9 cellular contexts compared by ENCODE assay signal in the genomic region with DNA sequence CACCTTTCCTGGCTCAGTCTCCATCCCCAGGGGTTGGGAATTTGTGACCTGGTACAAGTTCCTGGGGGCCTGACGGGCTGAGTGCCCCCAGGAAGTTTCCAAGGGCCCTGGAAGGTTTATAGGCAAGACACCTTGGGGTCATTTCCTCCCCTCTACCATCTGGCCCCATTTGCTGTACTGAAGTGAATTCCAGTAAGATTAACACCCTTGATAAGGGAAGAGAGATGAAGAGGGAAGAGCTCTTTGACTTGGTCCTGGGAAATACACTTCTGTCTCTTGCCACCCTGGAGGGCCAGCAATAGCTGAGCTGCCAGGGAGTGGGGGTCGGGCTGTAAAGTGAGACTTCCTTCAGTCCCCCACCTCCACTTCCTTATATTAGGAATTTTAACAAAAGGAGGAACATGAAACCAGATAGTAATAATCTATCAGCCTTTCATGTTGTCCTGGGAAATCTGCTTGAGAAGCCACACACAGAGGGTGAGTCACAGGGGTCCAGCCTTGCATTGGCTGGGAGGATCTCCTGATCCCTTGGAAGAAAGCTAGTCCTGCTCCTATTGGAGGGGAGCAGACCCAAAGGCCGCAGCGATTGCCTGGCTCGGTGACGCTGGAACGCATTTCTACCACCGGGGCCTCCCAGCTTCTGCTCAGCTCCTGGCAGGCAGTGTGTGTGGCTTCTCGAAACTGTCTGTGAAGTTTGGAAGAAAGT.
DNase-seq lines count a peak whose midpoint lies in the region; ATAC-seq and TF ChIP-seq lines count a peak whose summit lies in the region.
"Had no signal": no experiment of that assay in that cellular context is flagged by ENCODE, and none has a peak within 500 bp of the region (broad histone marks: within the 10 kb centered on the region; RNA-seq: fewer than 3 reads in every experiment).

No MANE protein-coding gene starts in this region.

- no peaks in the 10 kb centered on the region for H3K9me3 Mint-ChIP-seq in GM23338
- H3K9me3 Mint-ChIP-seq: activated naive CD8-positive, alpha-beta T cell treated with anti-CD3 and anti-CD28 coated beads, Interleukin-2, amount 10 ng/mL, durations not matched to agents 7 days and 5 days had no signal

- peak overlapping the region; percentile 94 for H3K27ac ChIP-seq in GM23338 (ENCODE audit: low read depth)
- H3K27ac ChIP-seq in WERI-Rb-1, result no peak overlapping the region
- H3K27ac ChIP-seq in gastrocnemius medialis, result peak overlapping the region in 1 of 4 donors; percentile 16

- H3K4me2 ChIP-seq in GM23338, result no peak overlapping the region

- ATAC-seq in GM23338 (peak; percentile 94), left ventricle myocardium superior (peak; percentile 66), gastrocnemius medialis (peak; percentile 41 to 43), HG03354 (IDR thresholded peaks at IDR 0.05; ENCODE audit: poor library complexity, severe bottlenecking, unreplicated experiment) (no peak), GM21825 (IDR thresholded peaks at IDR 0.05; ENCODE audit: unreplicated experiment) (no peak)

- H3K4me1 Mint-ChIP-seq in GM23338, result peaks cover 26% of the 10 kb centered on the region

- H3K9me3 ChIP-seq in WERI-Rb-1 (ENCODE audit: severe bottlenecking) (no peaks in the 10 kb centered on the region), gastrocnemius medialis (no peaks in the 10 kb centered on the region)

- H3K4me1 ChIP-seq in GM23338 (ENCODE audit: insufficient read depth) (no peaks in the 10 kb centered on the region; the same call in 1 of the 2 replicates), gastrocnemius medialis (peaks cover 0 to 3% of the 10 kb centered on the region in 2 donors)

- H4K20me1 ChIP-seq in GM23338 (replicated peaks; ENCODE audit: insufficient read depth), result no peaks in the 10 kb centered on the region

- intact Hi-C loops in left ventricle myocardium superior (cut with micrococcal nuclease) (no loop called here), gastrocnemius medialis (cut with DNase I; ENCODE audit: low total_unique reads) (loop anchor here (5.0 kb wide), 1 partner anchor 164 kb away; a partner anchor contains a TSS)

- H3K79me2 ChIP-seq in GM23338 (replicated peaks; ENCODE audit: insufficient read depth), result no peaks in the 10 kb centered on the region

- no peaks in the 10 kb centered on the region for H3K36me3 Mint-ChIP-seq in GM23338 (ENCODE audit: low read depth)
- H3K36me3 Mint-ChIP-seq: activated naive CD8-positive, alpha-beta T cell treated with anti-CD3 and anti-CD28 coated beads, Interleukin-2, amount 10 ng/mL, durations not matched to agents 7 days and 5 days had no signal

- in situ Hi-C loops in gastrocnemius medialis (cut with MboI; ENCODE audit: low sequenced_read_pairs in 4 of 4), result no loop called here

- no peaks in the 10 kb centered on the region for H3F3A ChIP-seq in GM23338 (replicated peaks; ENCODE audit: low read depth)

- H3K27ac Mint-ChIP-seq in GM23338, result peak overlapping the region; percentile 95
- H3K27ac Mint-ChIP-seq: activated naive CD8-positive, alpha-beta T cell treated with anti-CD3 and anti-CD28 coated beads, Interleukin-2, amount 10 ng/mL, durations not matched to agents 7 days and 5 days had no signal

- H2AFZ ChIP-seq in GM23338, result no peak overlapping the region

- H3K27me3 ChIP-seq in GM23338 (ENCODE audit: insufficient read depth), result no peaks in the 10 kb centered on the region
- H3K27me3 ChIP-seq in WERI-Rb-1 (ENCODE audit: insufficient read depth, low read depth, severe bottlenecking), result no peaks in the 10 kb centered on the region
- H3K27me3 ChIP-seq in gastrocnemius medialis, result no peaks in the 10 kb centered on the region

- H3K36me3 ChIP-seq in GM23338 (ENCODE audit: insufficient read depth) (no peaks in the 10 kb centered on the region), WERI-Rb-1 (no peaks in the 10 kb centered on the region), gastrocnemius medialis (no peaks in the 10 kb centered on the region)

- no peak for TF ChIP-seq POLR2A in gastrocnemius medialis (IDR thresholded peaks at IDR 0.05)

- peak; percentile 83 for DNase-seq in GM23338 (ENCODE audit: low spot score)
- peak; percentile 48 for DNase-seq in WERI-Rb-1
- DNase-seq in left ventricle myocardium superior, result peak; percentile 75
- peak; percentile 25 to 59 for DNase-seq in gastrocnemius medialis
- no peak for DNase-seq in HuH-7 (ENCODE audit: low spot score)
- no peak for DNase-seq in occipital lobe (lab: John Stamatoyannopoulos, UW)
- DNase-seq: activated naive CD8-positive, alpha-beta T cell treated with anti-CD3 and anti-CD28 coated beads, Interleukin-2, amount 10 ng/mL, durations not matched to agents 7 days and 5 days had no signal

- H3K9me2 ChIP-seq in GM23338 (ENCODE audit: insufficient read depth), result no peaks in the 10 kb centered on the region

- TF ChIP-seq CTCF in GM23338 (conservative IDR thresholded peaks at IDR 0.05; ENCODE audit: low read depth in 2 of 2) (no peak; a peak in 1 of 4 replicates), WERI-Rb-1 (IDR thresholded peaks at IDR 0.05; ENCODE audit: low read depth, low read length) (peak; percentile 45), gastrocnemius medialis (IDR thresholded peaks at IDR 0.05 in 4 of 5, conservative IDR thresholded peaks at IDR 0.05 in 1 of 5) (no peak)

- no peak overlapping the region for H3K4me3 Mint-ChIP-seq in GM23338
- H3K4me3 Mint-ChIP-seq: activated naive CD8-positive, alpha-beta T cell treated with anti-CD3 and anti-CD28 coated beads, Interleukin-2, amount 10 ng/mL, durations not matched to agents 7 days and 5 days had no signal

- H3K4me3 ChIP-seq in GM23338, result no peak overlapping the region
- H3K4me3 ChIP-seq in WERI-Rb-1 (ENCODE audit: low read depth, low read length), result no peak overlapping the region
- no peak overlapping the region for H3K4me3 ChIP-seq in gastrocnemius medialis

- peaks cover 3% of the 10 kb centered on the region for H3K27me3 Mint-ChIP-seq in GM23338 (ENCODE audit: insufficient read depth, low read depth, poor library complexity)

TF ChIP-seq in GM23338, 12 proteins besides CTCF, POLR2A, EP300 and RAD21:
- TF ChIP-seq ZNF114 (CRISPR knock-in tag; IDR thresholded peaks at IDR 0.05) (no peak), CREB1 (CRISPR knock-in tag; IDR thresholded peaks at IDR 0.05; ENCODE audit: low read depth) (peak; percentile 68)

Comparison
In these comparisons a context has a peak if more than half of its experiments do, and no peak if none do; other contexts are left out.
1. ATAC-seq: peak in GM23338 (single experiment), left ventricle myocardium superior (single experiment) and gastrocnemius medialis (2 of 2); none in HG03354 (single experiment) and GM21825 (single experiment).
2. DNase-seq: peak in GM23338 (single experiment), WERI-Rb-1 (single experiment), left ventricle myocardium superior (single experiment) and gastrocnemius medialis (2 of 2); none in HuH-7 (single experiment) and occipital lobe (single experiment).